20 cellular contexts compared by ENCODE assay signal in genomic region chr12:124412646-124413015, GRCh38.
DNase-seq lines count a peak whose midpoint lies in the region; ATAC-seq and TF ChIP-seq lines count a peak whose summit lies in the region.
"Had no signal": no experiment of that assay in that cellular context is flagged by ENCODE, and none has a peak within 500 bp of the region (broad histone marks: within the 10 kb centered on the region; RNA-seq: fewer than 3 reads in every experiment).

No MANE protein-coding gene starts in this region.

- CTCF ChIA-PET in SK-N-SH (lab: Yijun Ruan, JAX), result interaction anchor here (1.3 kb wide), 1 partner anchor 19 kb away, joined by 3 read pairs; no protein-coding TSS in a partner anchor

- H3K36me3 ChIP-seq in SK-N-SH (replicated peaks in 1 of 2; ENCODE audit: control insufficient read depth in 1 of 2, insufficient read depth in 2 of 2, low read length in 1 of 2) (peaks cover 8 to 20% of the 10 kb centered on the region in 2 experiments), neuronal stem cell (replicated peaks in 1 of 2; ENCODE audit: control insufficient read depth in 2 of 2, insufficient read depth in 2 of 2, low read length in 2 of 2) (peaks cover 10 to 14% of the 10 kb centered on the region in 2 donors), uterus (no peaks in the 10 kb centered on the region)

- peak overlapping the region; percentile 14 for H3K14ac ChIP-seq in neuronal stem cell (ENCODE audit: low read length)

- ATAC-seq in SK-N-SH treated with all-trans-retinoic acid at 6 μM for 48 hours, result no peak
- ATAC-seq: CD8-positive, alpha-beta T cell; GM12878; K562; stimulated activated naive CD8-positive, alpha-beta T cell treated with anti-CD3 and anti-CD28 coated beads, Interleukin-15, Interleukin-2, amounts not matched to agents 100 U/mL and 50 U/mL, for 24 hours had no signal

- no peak for TF ChIP-seq EP300 in SK-N-SH (IDR thresholded peaks at IDR 0.05; ENCODE audit: borderline replicate concordance in 1 of 2, low read depth in 1 of 2, low read length in 1 of 2)

- no peaks in the 10 kb centered on the region; the same call in 1 of the 2 replicates for H4K20me1 ChIP-seq in SK-N-SH (ENCODE audit: insufficient read depth)

- H3K4me2 ChIP-seq in SK-N-SH (no peak overlapping the region), neuronal stem cell (ENCODE audit: insufficient read depth, low read length, poor library complexity, severe bottlenecking) (no peak overlapping the region)

- H3K4me1 ChIP-seq in SK-N-SH (ENCODE audit: control insufficient read depth in 1 of 2, insufficient read depth in 2 of 2, low read depth in 1 of 2, low read length in 1 of 2) (peaks cover 22 to 65% of the 10 kb centered on the region in 2 experiments; a peak in 3 of 4 replicates), neuronal stem cell (ENCODE audit: control insufficient read depth in 2 of 2, insufficient read depth in 1 of 2, low read depth in 1 of 2, low read length in 2 of 2) (peaks cover 16% of the 10 kb centered on the region in 2 donors), uterus (peaks cover 0 to 37% of the 10 kb centered on the region in 2 donors)
- H3K4me1 ChIP-seq: HAP-1 had no signal

- WGBS in SK-N-SH (ENCODE audit: low lambda C conversion rate), result 85% methylated on average over 10 of the region's 13 CpGs
- WGBS in neuronal stem cell (ENCODE audit: extremely low coverage in 2 of 2, insufficient read length in 2 of 2, insufficient replicate concordance in 1 of 2), 2 donors, result no CpG with 5 or more reads among the region's 13 CpGs

- H3K27me3 ChIP-seq in SK-N-SH (ENCODE audit: insufficient read depth) (no peaks in the 10 kb centered on the region), neuronal stem cell (ENCODE audit: control insufficient read depth in 3 of 3, insufficient read depth in 3 of 3, low read depth in 1 of 3, low read length in 3 of 3) (no peaks in the 10 kb centered on the region), uterus (no peaks in the 10 kb centered on the region)
- H3K27me3 ChIP-seq: spleen had no signal

- no peak for DNase-seq in SK-N-SH
- peak; percentile 55 for DNase-seq in fibroblast of the aortic adventitia (ENCODE audit: low read depth)
- no peak for DNase-seq in neuronal stem cell (ENCODE audit: low spot score)
- peak in 1 of 2 donors; percentile 50 for DNase-seq in uterus
- DNase-seq in G401 (ENCODE audit: low spot score), result no peak
- no peak for DNase-seq in activated gamma-delta T cell (lab: John Stamatoyannopoulos, UW)
- DNase-seq in kidney tubule cell (ENCODE audit: low spot score), result no peak
- DNase-seq: activated CD4-positive, alpha-beta T cell treated with anti-CD3 and anti-CD28 coated beads, Interleukin-2, amount 50 U/mL, for 4 hours; CD8-positive, alpha-beta T cell; EL; NCI-H1105 treated with DMSO at 0.1 percent for 48 hours; NCI-H2227 treated with DMSO at 0.1 percent for 48 hours; spleen; stimulated activated naive CD8-positive, alpha-beta T cell treated with anti-CD3 and anti-CD28 coated beads, Interleukin-15, Interleukin-2, amounts not matched to agents 100 U/mL and 50 U/mL, for 24 hours had no signal

- no peak overlapping the region for H3K18ac ChIP-seq in neuronal stem cell (ENCODE audit: low read length)

- no peak overlapping the region for H4K8ac ChIP-seq in neuronal stem cell (ENCODE audit: low read depth, low read length)

- H3K79me2 ChIP-seq in SK-N-SH (ENCODE audit: insufficient read depth), result peaks cover 66% of the 10 kb centered on the region

- intact Hi-C loops in uterus (cut with DNase I; ENCODE audit: low total_unique reads), result no loop called here

- in situ Hi-C loops in G401 (cut with HindIII; ENCODE audit: low sequenced_read_pairs), result no loop called here

- H3K23ac ChIP-seq in neuronal stem cell (ENCODE audit: low read depth, low read length, poor library complexity), result no peak overlapping the region

- no peaks in the 10 kb centered on the region for H3K9me2 ChIP-seq in SK-N-SH

- H2BK12ac ChIP-seq in neuronal stem cell (ENCODE audit: low read length), result no peak overlapping the region

- H3K9ac ChIP-seq in SK-N-SH (no peak overlapping the region), neuronal stem cell (ENCODE audit: low read depth, low read length, poor library complexity) (no peak overlapping the region)

- POLR2A ChIA-PET in SK-N-SH (lab: Yijun Ruan, JAX), result no interaction called here

- H3K27ac ChIP-seq in SK-N-SH (ENCODE audit: low read depth in 2 of 2, low read length in 1 of 2) (peak overlapping the region; percentile 81 to 93; a peak in 3 of 4 replicates), neuronal stem cell (replicated peaks; ENCODE audit: low read length) (no peak overlapping the region), uterus (peak overlapping the region; percentile 74 to 89)
- H3K27ac ChIP-seq: 22Rv1, SK-N-MC had no signal

- no peak overlapping the region for H2AK5ac ChIP-seq in neuronal stem cell (ENCODE audit: low read depth, low read length)

- TF ChIP-seq RAD21 in SK-N-SH (IDR thresholded peaks at IDR 0.05; ENCODE audit: low read length), result no peak

- H2BK5ac ChIP-seq in neuronal stem cell (ENCODE audit: low read length), result no peak overlapping the region

- TF ChIP-seq POLR2A in uterus (IDR thresholded peaks at IDR 0.05), result no peak

- H4K91ac ChIP-seq in neuronal stem cell (ENCODE audit: low read depth, low read length, poor library complexity), result no peak overlapping the region

- no peak overlapping the region for H3K4ac ChIP-seq in neuronal stem cell (ENCODE audit: low read length)

- H2BK120ac ChIP-seq in neuronal stem cell (ENCODE audit: low read depth, low read length), result no peak overlapping the region

- TF ChIP-seq CTCF in SK-N-SH (IDR thresholded peaks at IDR 0.05) (no peak), fibroblast of the aortic adventitia (IDR thresholded peaks at IDR 0.05; ENCODE audit: insufficient read depth, low read length) (no peak), uterus (IDR thresholded peaks at IDR 0.05) (no peak)

- no peak overlapping the region for H2BK15ac ChIP-seq in neuronal stem cell (ENCODE audit: low read length)

- H2AFZ ChIP-seq in SK-N-SH (ENCODE audit: low read depth), result no peak overlapping the region
- H2AFZ ChIP-seq in neuronal stem cell (ENCODE audit: low read length), result no peak overlapping the region

- no peaks in the 10 kb centered on the region for H3K9me3 ChIP-seq in SK-N-SH
- H3K9me3 ChIP-seq in neuronal stem cell (replicated peaks in 1 of 2; ENCODE audit: control insufficient read depth in 2 of 2, insufficient read depth in 1 of 2, low read depth in 1 of 2, low read length in 2 of 2), result peaks cover 2 to 5% of the 10 kb centered on the region in 2 donors
- no peaks in the 10 kb centered on the region for H3K9me3 ChIP-seq in uterus
- H3K9me3 ChIP-seq: HAP-1, spleen had no signal

- H3F3A ChIP-seq in SK-N-SH (replicated peaks; ENCODE audit: insufficient read depth), result peaks cover 13% of the 10 kb centered on the region

- H3K79me1 ChIP-seq in neuronal stem cell (ENCODE audit: low read depth, low read length), result peaks cover 26% of the 10 kb centered on the region

- no peak overlapping the region for H3K4me3 ChIP-seq in SK-N-SH (ENCODE audit: low read depth in 2 of 2, low read length in 1 of 2)
- no peak overlapping the region for H3K4me3 ChIP-seq in fibroblast of the aortic adventitia (ENCODE audit: low read depth, low read length)
- no peak overlapping the region for H3K4me3 ChIP-seq in neuronal stem cell (ENCODE audit: low read length in 2 of 2)
- no peak overlapping the region for H3K4me3 ChIP-seq in uterus
- H3K4me3 ChIP-seq: GM12878, HAP-1, K562, SK-N-MC, spleen had no signal

TF ChIP-seq in SK-N-SH, 30 proteins besides CTCF, POLR2A, EP300 and RAD21 (continues in another document):
- TF ChIP-seq CHD2 (IDR thresholded peaks at IDR 0.05; ENCODE audit: low read length, partially characterized antibody), result no peak

TF ChIP-seq in SK-N-SH treated with all-trans-retinoic acid at 6 μM for 48 hours, 23 proteins besides CTCF, POLR2A, EP300 and RAD21 (continues in another document):
- TF ChIP-seq SNAI2 (CRISPR knock-in tag; IDR thresholded peaks at IDR 0.05) (no peak), ESRRG (CRISPR knock-in tag; IDR thresholded peaks at IDR 0.05) (no peak), PATZ1 (CRISPR knock-in tag; IDR thresholded peaks at IDR 0.05; ENCODE audit: borderline replicate concordance) (no peak), OSR1 (CRISPR knock-in tag; IDR thresholded peaks at IDR 0.05) (no peak), CSRNP3 (CRISPR knock-in tag; IDR thresholded peaks at IDR 0.05) (no peak), ARNTL (CRISPR knock-in tag; IDR thresholded peaks at IDR 0.05; ENCODE audit: borderline replicate concordance, low read depth) (no peak), ZFP30 (CRISPR knock-in tag; IDR thresholded peaks at IDR 0.05) (no peak), RARB (CRISPR knock-in tag; IDR thresholded peaks at IDR 0.05) (no peak), TOX (CRISPR knock-in tag; IDR thresholded peaks at IDR 0.05; ENCODE audit: borderline replicate concordance) (no peak), ZNF70 (CRISPR knock-in tag; IDR thresholded peaks at IDR 0.05) (no peak), TCF4 (CRISPR knock-in tag; IDR thresholded peaks at IDR 0.05; ENCODE audit: borderline replicate concordance) (no peak), ISL1 (CRISPR knock-in tag; IDR thresholded peaks at IDR 0.05) (no peak)
